ENCODE assay signal across 2 cellular contexts in the genomic region with DNA sequence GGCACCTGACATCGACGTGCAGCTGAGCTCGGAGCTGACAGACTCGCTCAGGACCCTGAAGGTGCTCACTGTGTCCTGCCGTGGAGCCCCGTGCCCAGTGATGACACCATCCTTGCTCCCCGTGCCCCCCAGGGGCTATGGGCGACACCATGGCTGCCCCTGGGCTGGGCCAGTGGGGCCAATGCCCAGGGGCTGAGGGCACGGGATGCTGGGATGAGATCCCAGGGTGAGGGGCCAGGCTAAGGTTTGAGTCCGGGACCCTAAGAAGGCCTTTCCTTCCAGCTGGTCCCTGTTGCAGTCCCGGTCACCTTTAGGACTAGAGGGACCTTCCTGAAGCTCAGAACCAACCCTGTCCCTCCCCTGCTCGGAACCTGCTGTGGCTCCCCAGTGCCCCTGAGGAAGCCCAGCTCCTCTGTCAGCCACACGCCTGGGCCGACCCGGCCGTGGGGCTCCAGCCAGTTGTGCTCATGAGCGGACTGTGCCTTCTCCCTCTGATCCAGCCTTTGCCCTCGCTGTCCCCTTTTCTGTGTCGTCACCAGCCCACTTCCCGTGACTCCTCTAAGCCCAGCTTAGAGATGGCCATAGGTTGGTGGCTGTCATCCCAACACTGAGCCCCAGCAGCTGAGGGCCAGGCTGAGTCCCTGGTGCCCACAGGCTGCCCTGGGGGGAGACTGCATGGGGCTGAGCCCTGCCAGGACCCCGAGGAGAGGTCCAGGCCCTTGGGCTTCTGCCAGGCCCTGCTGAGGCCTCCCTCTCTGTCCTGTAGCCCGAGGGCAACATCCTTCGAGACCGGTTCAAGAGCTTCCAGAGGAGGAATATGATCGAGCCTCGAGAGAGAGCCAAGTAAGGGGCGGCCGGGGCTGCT.
TF ChIP-seq lines count a peak whose summit lies in the region.

No MANE protein-coding gene starts in this region.

TF ChIP-seq in HepG2, 621 proteins besides CTCF, POLR2A, EP300 and RAD21:
- TF ChIP-seq ZNF510 (CRISPR knock-in tag; IDR thresholded peaks at IDR 0.05; ENCODE audit: low read depth) (no peak), ZNF782 (CRISPR knock-in tag; IDR thresholded peaks at IDR 0.05; ENCODE audit: borderline replicate concordance) (no peak), FOXJ3 (CRISPR knock-in tag; IDR thresholded peaks at IDR 0.05; ENCODE audit: borderline replicate concordance) (no peak), AGO2 (optimal IDR thresholded peaks at IDR 0.05; ENCODE audit: low read depth, low read length) (peak; percentile 68), RBFOX2 (IDR thresholded peaks at IDR 0.05; ENCODE audit: low read depth, low read length) (peak; percentile 61), KLF11 (CRISPR knock-in tag; IDR thresholded peaks at IDR 0.05) (no peak), ZNF33B (CRISPR knock-in tag; IDR thresholded peaks at IDR 0.05) (no peak), TERF1 (CRISPR knock-in tag; IDR thresholded peaks at IDR 0.05) (no peak), MBD4 (IDR thresholded peaks at IDR 0.05; ENCODE audit: borderline replicate concordance, low read length) (no peak), ZNF749 (CRISPR knock-in tag; IDR thresholded peaks at IDR 0.05; ENCODE audit: borderline replicate concordance) (no peak), RBM22 (optimal IDR thresholded peaks at IDR 0.05; ENCODE audit: low read length) (peak; percentile 75)
- TF ChIP-seq, protein P1, sequence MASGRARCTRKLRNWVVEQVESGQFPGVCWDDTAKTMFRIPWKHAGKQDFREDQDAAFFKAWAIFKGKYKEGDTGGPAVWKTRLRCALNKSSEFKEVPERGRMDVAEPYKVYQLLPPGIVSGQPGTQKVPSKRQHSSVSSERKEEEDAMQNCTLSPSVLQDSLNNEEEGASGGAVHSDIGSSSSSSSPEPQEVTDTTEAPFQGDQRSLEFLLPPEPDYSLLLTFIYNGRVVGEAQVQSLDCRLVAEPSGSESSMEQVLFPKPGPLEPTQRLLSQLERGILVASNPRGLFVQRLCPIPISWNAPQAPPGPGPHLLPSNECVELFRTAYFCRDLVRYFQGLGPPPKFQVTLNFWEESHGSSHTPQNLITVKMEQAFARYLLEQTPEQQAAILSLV (CRISPR knock-in tag; IDR thresholded peaks at IDR 0.05; ENCODE audit: borderline replicate concordance): no peak
- TF ChIP-seq, protein P2, sequence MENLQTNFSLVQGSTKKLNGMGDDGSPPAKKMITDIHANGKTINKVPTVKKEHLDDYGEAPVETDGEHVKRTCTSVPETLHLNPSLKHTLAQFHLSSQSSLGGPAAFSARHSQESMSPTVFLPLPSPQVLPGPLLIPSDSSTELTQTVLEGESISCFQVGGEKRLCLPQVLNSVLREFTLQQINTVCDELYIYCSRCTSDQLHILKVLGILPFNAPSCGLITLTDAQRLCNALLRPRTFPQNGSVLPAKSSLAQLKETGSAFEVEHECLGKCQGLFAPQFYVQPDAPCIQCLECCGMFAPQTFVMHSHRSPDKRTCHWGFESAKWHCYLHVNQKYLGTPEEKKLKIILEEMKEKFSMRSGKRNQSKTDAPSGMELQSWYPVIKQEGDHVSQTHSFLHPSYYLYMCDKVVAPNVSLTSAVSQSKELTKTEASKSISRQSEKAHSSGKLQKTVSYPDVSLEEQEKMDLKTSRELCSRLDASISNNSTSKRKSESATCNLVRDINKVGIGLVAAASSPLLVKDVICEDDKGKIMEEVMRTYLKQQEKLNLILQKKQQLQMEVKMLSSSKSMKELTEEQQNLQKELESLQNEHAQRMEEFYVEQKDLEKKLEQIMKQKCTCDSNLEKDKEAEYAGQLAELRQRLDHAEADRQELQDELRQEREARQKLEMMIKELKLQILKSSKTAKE (CRISPR knock-in tag; IDR thresholded peaks at IDR 0.05; ENCODE audit: borderline replicate concordance): no peak

TF ChIP-seq in WTC11, 78 proteins besides CTCF, POLR2A, EP300 and RAD21:
- no peak for TF ChIP-seq MYBL2 (CRISPR knock-in tag; IDR thresholded peaks at IDR 0.05)
